ENCODE assay signal across 27 cellular contexts in genomic region chr5:160427607-160428006, GRCh38. TPM values are rescaled to one million over a fixed set of nuclear protein-coding genes. Genes with fewer than 3 reads are reported as not detected.
"Had no signal": no experiment of that assay in that cellular context is flagged by ENCODE, and none has a peak within 500 bp of the region (broad histone marks: within the 10 kb centered on the region; RNA-seq: fewer than 3 reads in every experiment).

No MANE protein-coding gene starts in this region.

- ATAC-seq: esophagus mucosa; gastrocnemius medialis; heart left ventricle; left lobe of liver; naive thymus-derived CD8-positive, alpha-beta T cell; psoas muscle; right cardiac atrium; stimulated activated effector memory CD8-positive, alpha-beta T cell treated with anti-CD3 and anti-CD28 coated beads, Interleukin-12 subunit alpha, Interleukin-12 subunit beta, amount 100 ng/mL, for 72 hours had no signal

- H3K27ac ChIP-seq: colonic mucosa, epithelial cell of prostate, gastrocnemius medialis, heart left ventricle, hepatocyte, ovary, psoas muscle, sigmoid colon, stomach, tibial artery, uterus had no signal

- H3K4me3 ChIP-seq: colonic mucosa, gastrocnemius medialis, heart left ventricle, hepatocyte, ovary, psoas muscle, sigmoid colon, stomach, tibial artery, uterus had no signal

- H3K9me3 ChIP-seq: colonic mucosa, gastrocnemius medialis, heart left ventricle, ovary, psoas muscle, sigmoid colon, stomach, tibial artery, uterus had no signal

- H3K36me3 ChIP-seq: colonic mucosa, gastrocnemius medialis, ovary, sigmoid colon, tibial artery, uterus had no signal

- H3K4me1 ChIP-seq: colonic mucosa, gastrocnemius medialis, psoas muscle, sigmoid colon, tibial artery, uterus had no signal

- H3K27me3 ChIP-seq: colonic mucosa, gastrocnemius medialis, heart left ventricle, hepatocyte, ovary, sigmoid colon, stomach, tibial artery, uterus had no signal

- DNase-seq: colonic mucosa; effector CD8-positive, alpha-beta T cell; endodermal cell; foreskin fibroblast; gastrocnemius medialis; heart left ventricle; kidney; naive thymus-derived CD8-positive, alpha-beta T cell; nephron progenitor cell; nucleus accumbens; ovary; posterior cingulate gyrus; psoas muscle; right cardiac atrium; sigmoid colon; stimulated activated CD4-positive, alpha-beta T cell treated with anti-CD3 and anti-CD28 coated beads, Interleukin-2, amount 100 ng/mL, for 24 hours; stimulated activated CD4-positive, alpha-beta T cell treated with anti-CD3 and anti-CD28 coated beads, Interleukin-4, amount 100 ng/mL, for 24 hours; stimulated activated naive CD4-positive, alpha-beta T cell treated with Interleukin-2 at 50 U/mL for 16 hours; stomach; tibial artery; uterus had no signal

RNA-seq across cellular contexts. Expression of gene C1QTNF2, which starts 57.2 kb away (rescaled TPM):
- total RNA-seq: endodermal cell; left lobe of liver; naive thymus-derived CD8-positive, alpha-beta T cell; renal cortical epithelial cell had no signal
